ENCODE assay signal across 1 cellular context in genomic region chr12:102917026-102917787, GRCh38.
A peak's percentile ranks its signal among the peaks of the same experiment; 100 is the strongest.
TF ChIP-seq lines count a peak whose summit lies in the region.

Gene PAH (minus strand): TSS chr12:102917244. CDS start chr12:102917130, 114 bp downstream.

TF ChIP-seq in HepG2, 621 proteins besides CTCF, POLR2A, EP300 and RAD21 (continued from another document and continues in another):
- TF ChIP-seq BRF2 (CRISPR knock-in tag; IDR thresholded peaks at IDR 0.05) (peak; percentile 35; the same call in 1 of the 2 replicates), TRIM22 (IDR thresholded peaks at IDR 0.05) (no peak), ZNF350 (CRISPR knock-in tag; IDR thresholded peaks at IDR 0.05; ENCODE audit: borderline replicate concordance, low read depth) (peak; percentile 94), FUBP1 (CRISPR knock-in tag; IDR thresholded peaks at IDR 0.05; ENCODE audit: borderline replicate concordance) (no peak), HMGA1 (CRISPR knock-in tag; conservative IDR thresholded peaks at IDR 0.05) (no peak), ZFP1 (CRISPR knock-in tag; IDR thresholded peaks at IDR 0.05) (peak; percentile 24; the same call in 1 of the 2 replicates), FOXP1 (IDR thresholded peaks at IDR 0.05) (no peak), FOXP1 (CRISPR knock-in tag; IDR thresholded peaks at IDR 0.05) (peak; percentile 64), RERE (CRISPR knock-in tag; IDR thresholded peaks at IDR 0.05; ENCODE audit: low read depth) (0 out of 2 replicates have a peak, but pooled peaks have one; percentile 60), ZFP90 (CRISPR knock-in tag; IDR thresholded peaks at IDR 0.05; ENCODE audit: borderline replicate concordance) (no peak), THRA (CRISPR knock-in tag; IDR thresholded peaks at IDR 0.05; ENCODE audit: borderline replicate concordance) (peak; percentile 83), MLX (CRISPR knock-in tag; IDR thresholded peaks at IDR 0.05) (peak; percentile 14; the same call in 1 of the 2 replicates), SP1 (IDR thresholded peaks at IDR 0.05) (no peak), SP1 (CRISPR knock-in tag; IDR thresholded peaks at IDR 0.05) (peak; percentile 78), IRF9 (CRISPR knock-in tag; IDR thresholded peaks at IDR 0.05; ENCODE audit: borderline replicate concordance) (peak; percentile 85; the same call in 1 of the 2 replicates), ELF4 (CRISPR knock-in tag; IDR thresholded peaks at IDR 0.05; ENCODE audit: borderline replicate concordance) (0 out of 2 replicates have a peak, but pooled peaks have one; percentile 53), HES4 (CRISPR knock-in tag; IDR thresholded peaks at IDR 0.05; ENCODE audit: borderline replicate concordance) (no peak; the same call in 1 of the 2 replicates), ZNF564 (CRISPR knock-in tag; IDR thresholded peaks at IDR 0.05) (peak; percentile 77; the same call in 1 of the 2 replicates), TAF1 (CRISPR knock-in tag; IDR thresholded peaks at IDR 0.05) (peak; percentile 73), GMEB1 (CRISPR knock-in tag; IDR thresholded peaks at IDR 0.05; ENCODE audit: borderline replicate concordance) (peak; percentile 80), ZNF451 (CRISPR knock-in tag; IDR thresholded peaks at IDR 0.05) (no peak; the same call in none of the 2 replicates), PAXIP1 (CRISPR knock-in tag; conservative IDR thresholded peaks at IDR 0.05) (peak; percentile 74), ZBTB21 (CRISPR knock-in tag; IDR thresholded peaks at IDR 0.05) (peak; percentile 49; the same call in 1 of the 2 replicates), ATF6 (CRISPR knock-in tag; conservative IDR thresholded peaks at IDR 0.05) (no peak), HIVEP1 (CRISPR knock-in tag; IDR thresholded peaks at IDR 0.05) (peak; percentile 92; the same call in 1 of the 2 replicates), ZKSCAN8 (CRISPR knock-in tag; IDR thresholded peaks at IDR 0.05; ENCODE audit: borderline replicate concordance) (no peak), ZBTB42 (CRISPR knock-in tag; IDR thresholded peaks at IDR 0.05) (peak; percentile 79; the same call in 1 of the 2 replicates), HNF1B (CRISPR knock-in tag; IDR thresholded peaks at IDR 0.05) (peak; percentile 76), GATA4 (IDR thresholded peaks at IDR 0.05; ENCODE audit: borderline replicate concordance, low read depth) (peak; percentile 82), RBAK (CRISPR knock-in tag; IDR thresholded peaks at IDR 0.05) (0 out of 2 replicates have a peak, but pooled peaks have one; percentile 4), ZBTB8A (CRISPR knock-in tag; IDR thresholded peaks at IDR 0.05; ENCODE audit: borderline replicate concordance, low read depth) (no peak), SALL1 (CRISPR knock-in tag; IDR thresholded peaks at IDR 0.05) (peak; percentile 97), ZNF264 (CRISPR knock-in tag; IDR thresholded peaks at IDR 0.05) (0 out of 2 replicates have a peak, but pooled peaks have one; percentile 45)
